13 cellular contexts compared by ENCODE assay signal in genomic region chr19:15556634-15557181, GRCh38. TPM values are rescaled to one million over a fixed set of nuclear protein-coding genes. Genes with fewer than 3 reads are reported as not detected.
A peak's percentile ranks its signal among the peaks of the same experiment; 100 is the strongest.
DNase-seq lines count a peak whose midpoint lies in the region; ATAC-seq, FAIRE-seq and TF ChIP-seq lines count a peak whose summit lies in the region.
"Had no signal": no experiment of that assay in that cellular context is flagged by ENCODE, and none has a peak within 500 bp of the region (broad histone marks: within the 10 kb centered on the region; RNA-seq: fewer than 3 reads in every experiment).

No MANE protein-coding gene starts in this region.

- H3K4me3 ChIP-seq in KMS-11 (IDR thresholded peaks at IDR 0.05; ENCODE audit: insufficient read depth, low read depth, low read length) (no peak overlapping the region), neutrophil (ENCODE audit: low read depth in 1 of 2, low read length in 1 of 2) (peak overlapping the region; percentile 69 to 70), kidney (ENCODE audit: low read length in 2 of 2) (no peak overlapping the region)

- no peaks in the 10 kb centered on the region for H3K9me3 Mint-ChIP-seq in activated CD8-positive, alpha-beta memory T cell treated with anti-CD3 and anti-CD28 coated beads, Interleukin-2, amount 10 ng/mL, durations not matched to agents 7 days and 5 days (ENCODE audit: low read depth)
- H3K9me3 Mint-ChIP-seq in activated naive CD8-positive, alpha-beta T cell treated with anti-CD3 and anti-CD28 coated beads, Interleukin-2, amount 10 ng/mL, durations not matched to agents 7 days and 5 days: no peaks in the 10 kb centered on the region

- H3K36me3 Mint-ChIP-seq in activated CD8-positive, alpha-beta memory T cell treated with anti-CD3 and anti-CD28 coated beads, Interleukin-2, amount 10 ng/mL, durations not matched to agents 7 days and 5 days: no peaks in the 10 kb centered on the region
- no peaks in the 10 kb centered on the region for H3K36me3 Mint-ChIP-seq in activated naive CD8-positive, alpha-beta T cell treated with anti-CD3 and anti-CD28 coated beads, Interleukin-2, amount 10 ng/mL, durations not matched to agents 7 days and 5 days

- peaks cover 25% of the 10 kb centered on the region; the same call in 1 of the 2 replicates for H3K27me3 ChIP-seq in KMS-11 (ENCODE audit: insufficient read depth, low read depth)
- H3K27me3 ChIP-seq in neutrophil: peaks cover 66% of the 10 kb centered on the region
- H3K27me3 ChIP-seq: ascending aorta had no signal

- H3K4me1 ChIP-seq in KMS-11 (ENCODE audit: low read depth, poor library complexity, severe bottlenecking) (no peaks in the 10 kb centered on the region), neutrophil (ENCODE audit: control insufficient read depth in 1 of 2, insufficient read depth in 1 of 2, low read depth in 1 of 2, low read length in 1 of 2) (peaks cover 12 to 13% of the 10 kb centered on the region in 2 experiments), kidney (ENCODE audit: control insufficient read depth in 1 of 2, insufficient read depth in 1 of 2, low read depth in 1 of 2, low read length in 2 of 2) (peaks cover 0 to 8% of the 10 kb centered on the region in 2 donors)

- H3K9ac ChIP-seq in KMS-11: no peak overlapping the region
- H3K9ac ChIP-seq in kidney (ENCODE audit: low read length in 2 of 2): no peak overlapping the region

- H3K4me1 Mint-ChIP-seq in activated CD8-positive, alpha-beta memory T cell treated with anti-CD3 and anti-CD28 coated beads, Interleukin-2, amount 10 ng/mL, durations not matched to agents 7 days and 5 days: peaks cover 20% of the 10 kb centered on the region
- H3K4me1 Mint-ChIP-seq in activated naive CD8-positive, alpha-beta T cell treated with anti-CD3 and anti-CD28 coated beads, Interleukin-2, amount 10 ng/mL, durations not matched to agents 7 days and 5 days: peaks cover 16% of the 10 kb centered on the region

- ATAC-seq in activated CD8-positive, alpha-beta memory T cell treated with anti-CD3 and anti-CD28 coated beads, Interleukin-2, amount 10 ng/mL, durations not matched to agents 7 days and 5 days: peak; percentile 7
- ATAC-seq in activated naive CD8-positive, alpha-beta T cell treated with anti-CD3 and anti-CD28 coated beads, Interleukin-2, amount 10 ng/mL, durations not matched to agents 7 days and 5 days (ENCODE audit: low read depth): peak; percentile 2

- H3K36me3 ChIP-seq in KMS-11 (ENCODE audit: insufficient read depth): no peaks in the 10 kb centered on the region
- no peaks in the 10 kb centered on the region for H3K36me3 ChIP-seq in neutrophil
- H3K36me3 ChIP-seq in kidney (ENCODE audit: control insufficient read depth in 1 of 2, insufficient read depth in 2 of 2, low read length in 2 of 2): no peaks in the 10 kb centered on the region
- H3K36me3 ChIP-seq: ascending aorta had no signal

- no peaks in the 10 kb centered on the region for H3K9me3 ChIP-seq in neutrophil
- H3K9me3 ChIP-seq in kidney (ENCODE audit: control insufficient read depth in 1 of 2, low read length in 2 of 2): no peaks in the 10 kb centered on the region
- H3K9me3 ChIP-seq: ascending aorta had no signal

- no peaks in the 10 kb centered on the region for H3K79me2 ChIP-seq in KMS-11 (ENCODE audit: insufficient read depth, low read depth)

- H3K27ac Mint-ChIP-seq in activated CD8-positive, alpha-beta memory T cell treated with anti-CD3 and anti-CD28 coated beads, Interleukin-2, amount 10 ng/mL, durations not matched to agents 7 days and 5 days: no peak overlapping the region
- peak overlapping the region; percentile 86 for H3K27ac Mint-ChIP-seq in activated naive CD8-positive, alpha-beta T cell treated with anti-CD3 and anti-CD28 coated beads, Interleukin-2, amount 10 ng/mL, durations not matched to agents 7 days and 5 days

- peak overlapping the region; percentile 88; the same call in 1 of the 2 replicates for H2AFZ ChIP-seq in KMS-11 (ENCODE audit: low read depth)

- CTCF ChIA-PET in activated CD8-positive, alpha-beta memory T cell treated with anti-CD3 and anti-CD28 coated beads, Interleukin-2, amount 10 ng/mL, durations not matched to agents 7 days and 5 days (lab: Charles Lee): interaction anchor here (0.6 to 1.5 kb wide), 11 partner anchors 90 to 456 kb away, joined by 3 to 18 read pairs (median 3); partner anchors contain the start of gene AKAP8L

- peaks cover 3% of the 10 kb centered on the region for H3K27me3 Mint-ChIP-seq in activated CD8-positive, alpha-beta memory T cell treated with anti-CD3 and anti-CD28 coated beads, Interleukin-2, amount 10 ng/mL, durations not matched to agents 7 days and 5 days
- peaks cover 4% of the 10 kb centered on the region for H3K27me3 Mint-ChIP-seq in activated naive CD8-positive, alpha-beta T cell treated with anti-CD3 and anti-CD28 coated beads, Interleukin-2, amount 10 ng/mL, durations not matched to agents 7 days and 5 days

- TF ChIP-seq CTCF in KMS-11 (conservative IDR thresholded peaks at IDR 0.05; ENCODE audit: low read depth, low read length) (no peak), neutrophil (IDR thresholded peaks at IDR 0.05) (no peak), kidney (IDR thresholded peaks at IDR 0.05; ENCODE audit: borderline replicate concordance, extremely low read depth, insufficient read depth) (no peak)

- no peak for FAIRE-seq in kidney (lab: Jason Lieb, UNC)

- no peak for DNase-seq in activated CD8-positive, alpha-beta memory T cell treated with anti-CD3 and anti-CD28 coated beads, Interleukin-2, amount 10 ng/mL, durations not matched to agents 7 days and 5 days
- no peak for DNase-seq in activated CD8-positive, alpha-beta memory T cell treated with anti-CD3 and anti-CD28 coated beads for 24 hours
- no peak for DNase-seq in activated naive CD8-positive, alpha-beta T cell treated with anti-CD3 and anti-CD28 coated beads, Interleukin-2, amount 10 ng/mL, durations not matched to agents 7 days and 5 days
- no peak for DNase-seq in SHP77 treated with DMSO at 0.1 percent for 48 hours (lab: John Stamatoyannopoulos, UW)
- DNase-seq in NCI-H446 treated with DMSO at 0.1 percent for 48 hours (lab: John Stamatoyannopoulos, UW): no peak
- DNase-seq in kidney: no peak

- POLR2A ChIA-PET in activated naive CD8-positive, alpha-beta T cell treated with anti-CD3 and anti-CD28 coated beads, Interleukin-2, amount 10 ng/mL, durations not matched to agents 7 days and 5 days (lab: Charles Lee): interaction anchor here (1.5 kb wide), 1 partner anchor 138 kb away, joined by 10 read pairs; the partner anchor contains the start of gene AKAP8L

- intact Hi-C loops in kidney (cut with DNase I): loop anchor here (10.0 kb wide), 2 partner anchors 382 to 472 kb away; partner anchors contain the start of gene OR1I1

- peak overlapping the region; percentile 78 for H3K4me3 Mint-ChIP-seq in activated CD8-positive, alpha-beta memory T cell treated with anti-CD3 and anti-CD28 coated beads, Interleukin-2, amount 10 ng/mL, durations not matched to agents 7 days and 5 days
- peak overlapping the region; percentile 92 for H3K4me3 Mint-ChIP-seq in activated naive CD8-positive, alpha-beta T cell treated with anti-CD3 and anti-CD28 coated beads, Interleukin-2, amount 10 ng/mL, durations not matched to agents 7 days and 5 days

- H3K27ac ChIP-seq in KMS-11: no peak overlapping the region
- no peak overlapping the region for H3K27ac ChIP-seq in neutrophil
- H3K27ac ChIP-seq in kidney (ENCODE audit: low read depth in 2 of 2, low read length in 2 of 2): no peak overlapping the region
- H3K27ac ChIP-seq: HL-60 had no signal

- peak overlapping the region; percentile 93 for H3K4me2 ChIP-seq in KMS-11

- no peaks in the 10 kb centered on the region for H4K20me1 ChIP-seq in KMS-11 (ENCODE audit: insufficient read depth)

RNA-seq across cellular contexts. Expression of gene CYP4F22, which starts 48.4 kb away (rescaled TPM):
- total RNA-seq in activated CD8-positive, alpha-beta memory T cell treated with anti-CD3 and anti-CD28 coated beads, Interleukin-2, amount 10 ng/mL, durations not matched to agents 7 days and 5 days: 1 to 10 TPM; 1.2 to 1.9 TPM
- total RNA-seq in activated naive CD8-positive, alpha-beta T cell treated with anti-CD3 and anti-CD28 coated beads, Interleukin-2, amount 10 ng/mL, durations not matched to agents 7 days and 5 days: 1 to 10 TPM; 3.2 to 3.4 TPM
- 0.09 TPM for total RNA-seq in kidney
- polyA plus RNA-seq in kidney (ENCODE audit: insufficient read depth, low read depth, low replicate concordance): not detected
- total RNA-seq: ascending aorta, epithelial cell of proximal tubule, osteocyte had no signal

RNA-seq across cellular contexts. Expression of gene CYP4F8, which starts 58.3 kb away (rescaled TPM):
- total RNA-seq in activated CD8-positive, alpha-beta memory T cell treated with anti-CD3 and anti-CD28 coated beads, Interleukin-2, amount 10 ng/mL, durations not matched to agents 7 days and 5 days: not detected
- not detected for total RNA-seq in activated naive CD8-positive, alpha-beta T cell treated with anti-CD3 and anti-CD28 coated beads, Interleukin-2, amount 10 ng/mL, durations not matched to agents 7 days and 5 days
- total RNA-seq in kidney: not detected
- not detected for polyA plus RNA-seq in kidney (ENCODE audit: insufficient read depth, low read depth, low replicate concordance)
- total RNA-seq: ascending aorta, epithelial cell of proximal tubule, G401, osteocyte had no signal

Comparison
In these comparisons a context has a peak if more than half of its experiments do, and no peak if none do; other contexts are left out.
1. H3K4me3 ChIP-seq: peak in neutrophil (2 of 2); none in KMS-11 (single experiment) and kidney (0 of 2).